In genomic region chr3:188946837-188947236, GRCh38 we compare ENCODE assay signal across 11 cellular contexts.
DNase-seq lines count a peak whose midpoint lies in the region; ATAC-seq, FAIRE-seq and TF ChIP-seq lines count a peak whose summit lies in the region.
"Had no signal": no experiment of that assay in that cellular context is flagged by ENCODE, and none has a peak within 500 bp of the region (broad histone marks: within the 10 kb centered on the region; RNA-seq: fewer than 3 reads in every experiment).

No MANE protein-coding gene starts in this region.

- POLR2A ChIA-PET in activated naive CD8-positive, alpha-beta T cell treated with anti-CD3 and anti-CD28 coated beads, Interleukin-2, amount 10 ng/mL, durations not matched to agents 7 days and 5 days (lab: Charles Lee): interaction anchor here (1.0 kb wide), 1 partner anchor 1201 kb away, joined by 4 read pairs; the partner anchor contains the start of gene BCL6

- peaks cover 12% of the 10 kb centered on the region for H3K4me1 Mint-ChIP-seq in activated naive CD8-positive, alpha-beta T cell treated with anti-CD3 and anti-CD28 coated beads, Interleukin-2, amount 10 ng/mL, durations not matched to agents 7 days and 5 days
- peaks cover 43% of the 10 kb centered on the region for H3K4me1 Mint-ChIP-seq in activated naive CD8-positive, alpha-beta T cell treated with anti-CD3 and anti-CD28 coated beads, Interleukin-2, amount 50 U/mL, for 24 hours
- H3K4me1 Mint-ChIP-seq in activated T-cell treated with anti-CD3 and anti-CD28 coated beads, Interleukin-2, amount 50 U/mL, for 24 hours (ENCODE audit: low read depth): peaks cover 48% of the 10 kb centered on the region

- peak overlapping the region; percentile 70 for H3K4me3 Mint-ChIP-seq in activated naive CD8-positive, alpha-beta T cell treated with anti-CD3 and anti-CD28 coated beads, Interleukin-2, amount 10 ng/mL, durations not matched to agents 7 days and 5 days
- no peak overlapping the region for H3K4me3 Mint-ChIP-seq in activated naive CD8-positive, alpha-beta T cell treated with anti-CD3 and anti-CD28 coated beads, Interleukin-2, amount 50 U/mL, for 24 hours
- no peak overlapping the region for H3K4me3 Mint-ChIP-seq in activated T-cell treated with anti-CD3 and anti-CD28 coated beads, Interleukin-2, amount 50 U/mL, for 24 hours

- H3K36me3 ChIP-seq in ectodermal cell (ENCODE audit: control insufficient read depth, insufficient read depth, low read length): no peaks in the 10 kb centered on the region
- H3K36me3 ChIP-seq in mucosa of stomach (ENCODE audit: control insufficient read depth, insufficient read depth, low read length): no peaks in the 10 kb centered on the region
- no peaks in the 10 kb centered on the region for H3K36me3 ChIP-seq in urinary bladder (ENCODE audit: insufficient read depth)

- no peak for ATAC-seq in activated naive CD8-positive, alpha-beta T cell treated with anti-CD3 and anti-CD28 coated beads, Interleukin-2, amount 10 ng/mL, durations not matched to agents 7 days and 5 days (ENCODE audit: low read depth)
- ATAC-seq in activated naive CD8-positive, alpha-beta T cell treated with anti-CD3 and anti-CD28 coated beads, Interleukin-2, amount 50 U/mL, for 24 hours: no peak

- H3K9ac ChIP-seq in mucosa of stomach (ENCODE audit: low read length): peak overlapping the region; percentile 75

- H3K4me1 ChIP-seq in ectodermal cell (ENCODE audit: control insufficient read depth, insufficient read depth, low read length): peaks cover 11% of the 10 kb centered on the region
- peaks cover 47% of the 10 kb centered on the region for H3K4me1 ChIP-seq in mucosa of stomach (ENCODE audit: control insufficient read depth, insufficient read depth, low read length)
- peaks cover 10% of the 10 kb centered on the region for H3K4me1 ChIP-seq in urinary bladder (ENCODE audit: insufficient read depth)

- H3K4me3 ChIP-seq in ectodermal cell (ENCODE audit: insufficient read depth, low read depth, low read length) (peak overlapping the region; percentile 60), mucosa of stomach (ENCODE audit: low read length) (peak overlapping the region; percentile 34), urinary bladder (ENCODE audit: low read depth, low read length) (no peak overlapping the region)

- peaks cover 17% of the 10 kb centered on the region for H3K27me3 Mint-ChIP-seq in activated naive CD8-positive, alpha-beta T cell treated with anti-CD3 and anti-CD28 coated beads, Interleukin-2, amount 10 ng/mL, durations not matched to agents 7 days and 5 days
- peaks cover 7% of the 10 kb centered on the region for H3K27me3 Mint-ChIP-seq in activated naive CD8-positive, alpha-beta T cell treated with anti-CD3 and anti-CD28 coated beads, Interleukin-2, amount 50 U/mL, for 24 hours
- peaks cover 14% of the 10 kb centered on the region for H3K27me3 Mint-ChIP-seq in activated T-cell treated with anti-CD3 and anti-CD28 coated beads, Interleukin-2, amount 50 U/mL, for 24 hours

- peaks cover 9% of the 10 kb centered on the region for H3K36me3 Mint-ChIP-seq in activated naive CD8-positive, alpha-beta T cell treated with anti-CD3 and anti-CD28 coated beads, Interleukin-2, amount 10 ng/mL, durations not matched to agents 7 days and 5 days
- no peaks in the 10 kb centered on the region for H3K36me3 Mint-ChIP-seq in activated naive CD8-positive, alpha-beta T cell treated with anti-CD3 and anti-CD28 coated beads, Interleukin-2, amount 50 U/mL, for 24 hours (ENCODE audit: low read depth)
- no peaks in the 10 kb centered on the region for H3K36me3 Mint-ChIP-seq in activated T-cell treated with anti-CD3 and anti-CD28 coated beads, Interleukin-2, amount 50 U/mL, for 24 hours (ENCODE audit: low read depth)

- no peak overlapping the region for H3K27ac ChIP-seq in ectodermal cell (ENCODE audit: insufficient read depth, low read depth, low read length, poor library complexity, severe bottlenecking)
- peak overlapping the region; percentile 11 for H3K27ac ChIP-seq in urinary bladder (ENCODE audit: low read depth)

- 79 to 81% methylated on average over 8 of the region's 8 CpGs for WGBS in ectodermal cell, 2 experiments
- 63% methylated on average over 8 of the region's 8 CpGs for WGBS in urinary bladder

- no peaks in the 10 kb centered on the region for H3K9me3 ChIP-seq in ectodermal cell (ENCODE audit: control insufficient read depth, low read length)
- no peaks in the 10 kb centered on the region for H3K9me3 ChIP-seq in mucosa of stomach (ENCODE audit: control insufficient read depth, low read length)

- no peak for FAIRE-seq in GM12891 (lab: Jason Lieb, UNC)
- FAIRE-seq: A204.1, islet of Langerhans had no signal

- TF ChIP-seq POLR2A in GM12891 (IDR thresholded peaks at IDR 0.05; ENCODE audit: low read depth, low read length): no peak

- DNase-seq in activated naive CD8-positive, alpha-beta T cell treated with anti-CD3 and anti-CD28 coated beads, Interleukin-2, amount 10 ng/mL, durations not matched to agents 7 days and 5 days: no peak
- no peak for DNase-seq in activated naive CD8-positive, alpha-beta T cell treated with anti-CD3 and anti-CD28 coated beads, Interleukin-2, amount 50 U/mL, for 24 hours
- no peak for DNase-seq in GM12891 (ENCODE audit: insufficient read length, low spot score)
- no peak for DNase-seq in A172 (ENCODE audit: low spot score)
- DNase-seq in activated T-cell treated with anti-CD3 and anti-CD28 coated beads, Interleukin-2, amount 50 U/mL, for 24 hours: no peak
- DNase-seq: OCI-M1 had no signal

- H3K27ac Mint-ChIP-seq in activated naive CD8-positive, alpha-beta T cell treated with anti-CD3 and anti-CD28 coated beads, Interleukin-2, amount 10 ng/mL, durations not matched to agents 7 days and 5 days: no peak overlapping the region
- no peak overlapping the region for H3K27ac Mint-ChIP-seq in activated naive CD8-positive, alpha-beta T cell treated with anti-CD3 and anti-CD28 coated beads, Interleukin-2, amount 50 U/mL, for 24 hours
- H3K27ac Mint-ChIP-seq in activated T-cell treated with anti-CD3 and anti-CD28 coated beads, Interleukin-2, amount 50 U/mL, for 24 hours: no peak overlapping the region

- H3K27me3 ChIP-seq in ectodermal cell (ENCODE audit: control insufficient read depth, insufficient read depth, low read length, poor library complexity, severe bottlenecking) (no peaks in the 10 kb centered on the region), mucosa of stomach (ENCODE audit: control insufficient read depth, insufficient read depth, low read length) (no peaks in the 10 kb centered on the region)

- peaks cover 6% of the 10 kb centered on the region for H3K9me3 Mint-ChIP-seq in activated naive CD8-positive, alpha-beta T cell treated with anti-CD3 and anti-CD28 coated beads, Interleukin-2, amount 10 ng/mL, durations not matched to agents 7 days and 5 days
- peaks cover 9% of the 10 kb centered on the region for H3K9me3 Mint-ChIP-seq in activated naive CD8-positive, alpha-beta T cell treated with anti-CD3 and anti-CD28 coated beads, Interleukin-2, amount 50 U/mL, for 24 hours
- no peaks in the 10 kb centered on the region for H3K9me3 Mint-ChIP-seq in activated T-cell treated with anti-CD3 and anti-CD28 coated beads, Interleukin-2, amount 50 U/mL, for 24 hours

TF ChIP-seq in GM12891, 5 proteins besides CTCF, POLR2A, EP300 and RAD21:
- TF ChIP-seq TAF1 (IDR thresholded peaks at IDR 0.05; ENCODE audit: low read depth, low read length): no peak
